11 cellular contexts compared by ENCODE assay signal in genomic region chr16:14485811-14486519, GRCh38.
DNase-seq lines count a peak whose midpoint lies in the region; ATAC-seq, FAIRE-seq and TF ChIP-seq lines count a peak whose summit lies in the region.
"Had no signal": no experiment of that assay in that cellular context is flagged by ENCODE, and none has a peak within 500 bp of the region (broad histone marks: within the 10 kb centered on the region; RNA-seq: fewer than 3 reads in every experiment).

No MANE protein-coding gene starts in this region.

- H3K36me3 ChIP-seq in pancreas (no peaks in the 10 kb centered on the region), vagina (no peaks in the 10 kb centered on the region)

- peak; percentile 1 for ATAC-seq in Right ventricle myocardium superior (ENCODE audit: poor library complexity)
- no peak for ATAC-seq in left ventricle myocardium superior
- ATAC-seq in foreskin keratinocyte = no peak
- peak; percentile 4 to 20 (median 9) for ATAC-seq in pancreas
- ATAC-seq: activated naive CD4-positive, alpha-beta T cell treated with anti-CD3 and anti-CD28 coated beads, Interleukin-2, amount 50 U/mL, for 72 hours had no signal

- H3K4me3 ChIP-seq in pancreas (peak overlapping the region in 1 of 4 donors; percentile 26), vagina (peak overlapping the region in 1 of 2 donors; percentile 35)

- H3K4me1 ChIP-seq in foreskin keratinocyte = peaks cover 23% of the 10 kb centered on the region
- peaks cover 19 to 46% (median 25%) of the 10 kb centered on the region in 3 donors for H3K4me1 ChIP-seq in pancreas
- H3K4me1 ChIP-seq in vagina = peaks cover 26% of the 10 kb centered on the region

- DNase-seq in Right ventricle myocardium superior (no peak), left ventricle myocardium superior (no peak), foreskin keratinocyte (no peak), pancreas (no peak), vagina (ENCODE audit: extremely low spot score in 2 of 2) (no peak), NCI-H524 treated with DMSO at 0.1 percent for 48 hours (lab: John Stamatoyannopoulos, UW) (no peak), NCI-H1417 (lab: John Stamatoyannopoulos, UW) (no peak), NCI-H2171 treated with DMSO at 0.1 percent for 48 hours (lab: John Stamatoyannopoulos, UW) (no peak)
- DNase-seq: KG1, T-helper 9 cell had no signal

- no peak for TF ChIP-seq POLR2A in vagina (IDR thresholded peaks at IDR 0.05)

- H3K27me3 ChIP-seq in foreskin keratinocyte = no peaks in the 10 kb centered on the region
- no peaks in the 10 kb centered on the region for H3K27me3 ChIP-seq in pancreas
- no peaks in the 10 kb centered on the region for H3K27me3 ChIP-seq in vagina

- no peaks in the 10 kb centered on the region for H3K9me3 ChIP-seq in pancreas
- no peaks in the 10 kb centered on the region for H3K9me3 ChIP-seq in vagina

- H3K27ac ChIP-seq in foreskin keratinocyte = peak overlapping the region; percentile 31
- peak overlapping the region; percentile 9 to 76 (median 56) for H3K27ac ChIP-seq in pancreas
- peak overlapping the region; percentile 57 for H3K27ac ChIP-seq in vagina

- TF ChIP-seq CTCF in foreskin keratinocyte (conservative IDR thresholded peaks at IDR 0.05) = no peak
- no peak for TF ChIP-seq CTCF in pancreas (IDR thresholded peaks at IDR 0.05)
- no peak for TF ChIP-seq CTCF in vagina (IDR thresholded peaks at IDR 0.05)

- intact Hi-C loops in Right ventricle myocardium superior (cut with DNase I) (loop anchor here (10.0 kb wide), 1 partner anchor 181 kb away; no protein-coding TSS in a partner anchor), left ventricle myocardium superior (cut with micrococcal nuclease) (no loop called here), pancreas (cut with DNase I) (no loop called here), vagina (cut with DNase I) (no loop called here)

- no peak for FAIRE-seq in pancreas (lab: Jason Lieb, UNC)

- WGBS in pancreas, 2 donors = 81 to 82% methylated on average over 16 of the region's 16 CpGs

Comparison
In these comparisons a context has a peak if more than half of its experiments do, and no peak if none do; other contexts are left out.
1. ATAC-seq: peak in Right ventricle myocardium superior (single experiment) and pancreas (4 of 4); none in left ventricle myocardium superior (single experiment) and foreskin keratinocyte (single experiment).
2. Peak in every context shown above with its lines, with median percentiles within 50 percentile points of each other: H3K27ac ChIP-seq.